8 cellular contexts compared by ENCODE assay signal in the genomic region with DNA sequence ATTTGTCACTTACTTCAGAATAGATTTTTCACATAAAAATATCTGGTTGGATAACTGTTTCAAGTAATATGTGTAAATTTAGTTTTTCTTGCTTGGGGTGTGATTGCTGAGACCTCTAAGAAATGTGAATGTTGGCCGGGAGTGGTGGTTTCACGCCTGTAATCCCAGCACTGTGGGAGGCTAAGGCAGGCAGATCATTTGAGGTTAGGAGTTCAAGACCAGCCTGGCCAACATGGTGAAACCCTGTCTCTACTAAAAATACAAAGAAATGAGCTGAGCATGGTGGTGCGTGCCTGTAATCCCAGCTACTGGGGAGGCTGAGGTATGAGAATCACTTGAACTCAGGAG.
A peak's percentile ranks its signal among the peaks of the same experiment; 100 is the strongest.
DNase-seq lines count a peak whose midpoint lies in the region; ATAC-seq and TF ChIP-seq lines count a peak whose summit lies in the region.
"Not testable (repeated sequence)": the region's sequence is repeated elsewhere in the genome, so short reads cannot be mapped to it uniquely, and the experiment has no call there.

No MANE protein-coding gene starts in this region.

- in situ Hi-C loops in transverse colon (cut with MboI; ENCODE audit: low pct_ligation_motif_present in 1 of 4, low pct_unique_long_range_greater_than_20kb in 1 of 4, low sequenced_read_pairs in 3 of 4), result not testable (repeated sequence)

- TF ChIP-seq CTCF in 22Rv1 (IDR thresholded peaks at IDR 0.05); HFFc6 (IDR thresholded peaks at IDR 0.05); coronary artery (IDR thresholded peaks at IDR 0.05); heart right ventricle (IDR thresholded peaks at IDR 0.05); sigmoid colon (IDR thresholded peaks at IDR 0.05); transverse colon (IDR thresholded peaks at IDR 0.05): not testable (repeated sequence)

- TF ChIP-seq POLR2A in sigmoid colon (IDR thresholded peaks at IDR 0.05); transverse colon (IDR thresholded peaks at IDR 0.05): not testable (repeated sequence)

- not testable (repeated sequence) for H3K4me3 ChIP-seq in coronary artery, heart right ventricle, sigmoid colon, transverse colon
- H3K4me3 ChIP-seq in mesenchymal stem cell (ENCODE audit: insufficient read depth in 1 of 2, low read depth in 1 of 2, low read length in 2 of 2), result peak overlapping the region in 1 of 2 experiments; percentile 32

- not testable (repeated sequence) for H4K91ac ChIP-seq in mesenchymal stem cell (ENCODE audit: low read length)

- H3K4me1 Mint-ChIP-seq in HFFc6 (ENCODE audit: low read depth), result peaks cover 23% of the 10 kb centered on the region
- H3K4me1 Mint-ChIP-seq in activated T-helper 2 cell treated with anti-CD3 and anti-CD28 coated beads, Interferon-gamma antibody, Interleukin-2, Interleukin-4, amounts not matched to agents 10 μg/mL and 5 μg/mL and 100 μg/mL, durations not matched to agents 14 hours and 24 hours and 36 hours (ENCODE audit: low read depth), result peaks cover 15% of the 10 kb centered on the region

- H2BK5ac ChIP-seq in mesenchymal stem cell (ENCODE audit: low read depth, low read length, poor library complexity, severe bottlenecking), result not testable (repeated sequence)

- not testable (repeated sequence) for H3K4me2 ChIP-seq in mesenchymal stem cell (ENCODE audit: low read length, poor library complexity, severe bottlenecking)

- H2BK12ac ChIP-seq in mesenchymal stem cell (ENCODE audit: low read length in 2 of 2), result peak overlapping the region in 1 of 2 experiments; percentile 63

- H3K36me3 ChIP-seq in heart right ventricle; mesenchymal stem cell (ENCODE audit: control insufficient read depth in 1 of 2, insufficient read depth in 2 of 2, low read depth in 1 of 2, low read length in 2 of 2); sigmoid colon; transverse colon: not testable (repeated sequence)

- not testable (repeated sequence) for H3K14ac ChIP-seq in mesenchymal stem cell (ENCODE audit: low read length in 2 of 2)

- H3K79me1 ChIP-seq in mesenchymal stem cell (replicated peaks; ENCODE audit: low read length, poor library complexity, severe bottlenecking), result not testable (repeated sequence)

- H3K4me1 ChIP-seq in heart right ventricle (peaks cover 0 to 13% (median 0%) of the 10 kb centered on the region in 9 donors), sigmoid colon (peaks cover 0 to 13% (median 0%) of the 10 kb centered on the region in 4 donors)
- not testable (repeated sequence) for H3K4me1 ChIP-seq in mesenchymal stem cell (ENCODE audit: control insufficient read depth, insufficient read depth, low read depth, low read length); transverse colon

- DNase-seq in HFFc6; activated T-helper 2 cell treated with anti-CD3 and anti-CD28 coated beads, Interferon-gamma antibody, Interleukin-2, Interleukin-4, amounts not matched to agents 10 μg/mL and 5 μg/mL and 100 μg/mL, durations not matched to agents 14 hours and 24 hours and 36 hours (ENCODE audit: low spot score); coronary artery (ENCODE audit: low spot score); heart right ventricle; mesenchymal stem cell; sigmoid colon; transverse colon: not testable (repeated sequence)

- 77 to 85% methylated on average over 3 of the region's 3 CpGs for WGBS in heart right ventricle, 2 donors
- WGBS in mesenchymal stem cell, result 91% methylated on average over 3 of the region's 3 CpGs
- 90 to 91% methylated on average over 3 of the region's 3 CpGs for WGBS in sigmoid colon, 2 donors
- WGBS in transverse colon (ENCODE audit: low coverage in 1 of 2), 2 donors, result 78 to 100% methylated on average over 1 to 3 of the region's 3 CpGs

- peak overlapping the region; percentile 22 for H4K8ac ChIP-seq in mesenchymal stem cell (ENCODE audit: low read length)

- not testable (repeated sequence) for H2AFZ ChIP-seq in mesenchymal stem cell (ENCODE audit: low read depth, low read length)

- H3K9me3 Mint-ChIP-seq in HFFc6; activated T-helper 2 cell treated with anti-CD3 and anti-CD28 coated beads, Interferon-gamma antibody, Interleukin-2, Interleukin-4, amounts not matched to agents 10 μg/mL and 5 μg/mL and 100 μg/mL, durations not matched to agents 14 hours and 24 hours and 36 hours: not testable (repeated sequence)

- H2BK120ac ChIP-seq in mesenchymal stem cell (ENCODE audit: low read depth, low read length), result not testable (repeated sequence)

- peak in 7 of 8 donors; percentile 13 to 51 (median 41) for ATAC-seq in heart right ventricle

- peak overlapping the region; percentile 60 for H3K9ac ChIP-seq in mesenchymal stem cell (ENCODE audit: low read length)

- H3K9me3 ChIP-seq in heart right ventricle; mesenchymal stem cell (ENCODE audit: control insufficient read depth, low read length); sigmoid colon; transverse colon: not testable (repeated sequence)

- H3K27me3 Mint-ChIP-seq in HFFc6 (ENCODE audit: insufficient read depth), result not testable (repeated sequence)
- peaks cover 24% of the 10 kb centered on the region for H3K27me3 Mint-ChIP-seq in activated T-helper 2 cell treated with anti-CD3 and anti-CD28 coated beads, Interferon-gamma antibody, Interleukin-2, Interleukin-4, amounts not matched to agents 10 μg/mL and 5 μg/mL and 100 μg/mL, durations not matched to agents 14 hours and 24 hours and 36 hours (ENCODE audit: low read depth)

- H3K4ac ChIP-seq in mesenchymal stem cell (ENCODE audit: low read depth in 1 of 2, low read length in 2 of 2), result not testable (repeated sequence)

- H3K18ac ChIP-seq in mesenchymal stem cell (ENCODE audit: low read depth in 1 of 2, low read length in 2 of 2), result peak overlapping the region in 1 of 2 experiments; percentile 29

- peak overlapping the region; percentile 55 for H3K27ac Mint-ChIP-seq in HFFc6
- peak overlapping the region; percentile 35 for H3K27ac Mint-ChIP-seq in activated T-helper 2 cell treated with anti-CD3 and anti-CD28 coated beads, Interferon-gamma antibody, Interleukin-2, Interleukin-4, amounts not matched to agents 10 μg/mL and 5 μg/mL and 100 μg/mL, durations not matched to agents 14 hours and 24 hours and 36 hours

- H3K27me3 ChIP-seq in heart right ventricle; mesenchymal stem cell (ENCODE audit: control insufficient read depth in 1 of 2, insufficient read depth in 1 of 2, low read length in 2 of 2); sigmoid colon; transverse colon: not testable (repeated sequence)

- H2BK15ac ChIP-seq in mesenchymal stem cell (ENCODE audit: low read depth, poor library complexity, severe bottlenecking), result not testable (repeated sequence)

- not testable (repeated sequence) for H3K23ac ChIP-seq in mesenchymal stem cell (ENCODE audit: low read length in 2 of 2)

- intact Hi-C loops in activated T-helper 2 cell treated with anti-CD3 and anti-CD28 coated beads, Interferon-gamma antibody, Interleukin-2, Interleukin-4, amounts not matched to agents 10 μg/mL and 5 μg/mL and 100 μg/mL, durations not matched to agents 14 hours and 24 hours and 36 hours (cut with micrococcal nuclease), result loop anchor here (2.0 kb wide), 1 partner anchor 24 kb away; no protein-coding TSS in a partner anchor
- intact Hi-C loops in heart right ventricle (cut with DNase I); sigmoid colon (cut with DNase I); transverse colon (cut with DNase I; ENCODE audit: low total_unique reads): not testable (repeated sequence)

- H3K36me3 Mint-ChIP-seq in HFFc6 (ENCODE audit: low read depth); activated T-helper 2 cell treated with anti-CD3 and anti-CD28 coated beads, Interferon-gamma antibody, Interleukin-2, Interleukin-4, amounts not matched to agents 10 μg/mL and 5 μg/mL and 100 μg/mL, durations not matched to agents 14 hours and 24 hours and 36 hours (ENCODE audit: low read depth): not testable (repeated sequence)

- H3K27ac ChIP-seq in 22Rv1, result peak overlapping the region; percentile 72
- H3K27ac ChIP-seq in coronary artery, result peak overlapping the region; percentile 40 to 72
- H3K27ac ChIP-seq in heart right ventricle, result peak overlapping the region in 8 of 10 donors; percentile 6 to 69 (median 43)
- not testable (repeated sequence) for H3K27ac ChIP-seq in mesenchymal stem cell (ENCODE audit: low read length, poor library complexity, severe bottlenecking)
- H3K27ac ChIP-seq in sigmoid colon, result peak overlapping the region in 3 of 4 donors; percentile 24 to 44 (median 29)
- H3K27ac ChIP-seq in transverse colon, result peak overlapping the region in 3 of 4 donors; percentile 17 to 39 (median 28)

- TF ChIP-seq EP300 in sigmoid colon (IDR thresholded peaks at IDR 0.05); transverse colon (IDR thresholded peaks at IDR 0.05; ENCODE audit: low read depth): not testable (repeated sequence)

- peak overlapping the region; percentile 34; the same call in 1 of the 2 replicates for H3K4me3 Mint-ChIP-seq in HFFc6
- not testable (repeated sequence) for H3K4me3 Mint-ChIP-seq in activated T-helper 2 cell treated with anti-CD3 and anti-CD28 coated beads, Interferon-gamma antibody, Interleukin-2, Interleukin-4, amounts not matched to agents 10 μg/mL and 5 μg/mL and 100 μg/mL, durations not matched to agents 14 hours and 24 hours and 36 hours (ENCODE audit: low read depth)

- H2AK5ac ChIP-seq in mesenchymal stem cell (ENCODE audit: low read length, severe bottlenecking), result not testable (repeated sequence)
